In the genomic region with DNA sequence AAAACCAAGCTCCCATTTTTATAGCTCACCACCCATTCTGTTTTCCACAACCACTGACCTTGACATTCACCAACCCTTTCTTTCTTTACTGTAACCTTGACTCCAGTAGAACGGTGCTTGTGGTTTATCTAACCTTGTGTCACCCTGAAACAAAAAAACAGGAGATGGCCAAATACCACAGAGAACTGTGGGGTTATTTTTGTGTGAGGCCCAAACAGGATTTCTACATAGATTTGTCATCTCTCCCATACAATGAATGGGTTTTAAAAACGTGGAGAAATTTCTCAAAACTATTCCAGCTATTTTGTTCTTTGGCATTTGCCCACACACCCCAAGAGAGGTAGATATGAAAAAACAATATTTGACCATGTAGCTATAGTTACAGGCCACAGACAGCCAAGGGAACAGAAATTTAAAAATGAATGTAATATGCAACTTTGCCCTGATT, we compare ENCODE assay signal across 1 cellular context.
A peak's percentile ranks its signal among the peaks of the same experiment; 100 is the strongest.
TF ChIP-seq lines count a peak whose summit lies in the region.

No MANE protein-coding gene starts in this region.

TF ChIP-seq in HepG2, 621 proteins besides CTCF, POLR2A, EP300 and RAD21 (continued from another document and continues in another):
- 0 out of 2 replicates have a peak, but pooled peaks have one; percentile 32 for TF ChIP-seq CBFB (CRISPR knock-in tag; IDR thresholded peaks at IDR 0.05)
- TF ChIP-seq, protein P1, sequence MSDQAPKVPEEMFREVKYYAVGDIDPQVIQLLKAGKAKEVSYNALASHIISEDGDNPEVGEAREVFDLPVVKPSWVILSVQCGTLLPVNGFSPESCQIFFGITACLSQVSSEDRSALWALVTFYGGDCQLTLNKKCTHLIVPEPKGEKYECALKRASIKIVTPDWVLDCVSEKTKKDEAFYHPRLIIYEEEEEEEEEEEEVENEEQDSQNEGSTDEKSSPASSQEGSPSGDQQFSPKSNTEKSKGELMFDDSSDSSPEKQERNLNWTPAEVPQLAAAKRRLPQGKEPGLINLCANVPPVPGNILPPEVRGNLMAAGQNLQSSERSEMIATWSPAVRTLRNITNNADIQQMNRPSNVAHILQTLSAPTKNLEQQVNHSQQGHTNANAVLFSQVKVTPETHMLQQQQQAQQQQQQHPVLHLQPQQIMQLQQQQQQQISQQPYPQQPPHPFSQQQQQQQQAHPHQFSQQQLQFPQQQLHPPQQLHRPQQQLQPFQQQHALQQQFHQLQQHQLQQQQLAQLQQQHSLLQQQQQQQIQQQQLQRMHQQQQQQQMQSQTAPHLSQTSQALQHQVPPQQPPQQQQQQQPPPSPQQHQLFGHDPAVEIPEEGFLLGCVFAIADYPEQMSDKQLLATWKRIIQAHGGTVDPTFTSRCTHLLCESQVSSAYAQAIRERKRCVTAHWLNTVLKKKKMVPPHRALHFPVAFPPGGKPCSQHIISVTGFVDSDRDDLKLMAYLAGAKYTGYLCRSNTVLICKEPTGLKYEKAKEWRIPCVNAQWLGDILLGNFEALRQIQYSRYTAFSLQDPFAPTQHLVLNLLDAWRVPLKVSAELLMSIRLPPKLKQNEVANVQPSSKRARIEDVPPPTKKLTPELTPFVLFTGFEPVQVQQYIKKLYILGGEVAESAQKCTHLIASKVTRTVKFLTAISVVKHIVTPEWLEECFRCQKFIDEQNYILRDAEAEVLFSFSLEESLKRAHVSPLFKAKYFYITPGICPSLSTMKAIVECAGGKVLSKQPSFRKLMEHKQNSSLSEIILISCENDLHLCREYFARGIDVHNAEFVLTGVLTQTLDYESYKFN (CRISPR knock-in tag; conservative IDR thresholded peaks at IDR 0.05), result peak; percentile 36; the same call in 1 of the 2 replicates
- no peak for TF ChIP-seq FOXA1 (IDR thresholded peaks at IDR 0.05)
- peak; percentile 37; the same call in 1 of the 2 replicates for TF ChIP-seq FOXA1 (CRISPR knock-in tag; IDR thresholded peaks at IDR 0.05)
- TF ChIP-seq, protein P2, sequence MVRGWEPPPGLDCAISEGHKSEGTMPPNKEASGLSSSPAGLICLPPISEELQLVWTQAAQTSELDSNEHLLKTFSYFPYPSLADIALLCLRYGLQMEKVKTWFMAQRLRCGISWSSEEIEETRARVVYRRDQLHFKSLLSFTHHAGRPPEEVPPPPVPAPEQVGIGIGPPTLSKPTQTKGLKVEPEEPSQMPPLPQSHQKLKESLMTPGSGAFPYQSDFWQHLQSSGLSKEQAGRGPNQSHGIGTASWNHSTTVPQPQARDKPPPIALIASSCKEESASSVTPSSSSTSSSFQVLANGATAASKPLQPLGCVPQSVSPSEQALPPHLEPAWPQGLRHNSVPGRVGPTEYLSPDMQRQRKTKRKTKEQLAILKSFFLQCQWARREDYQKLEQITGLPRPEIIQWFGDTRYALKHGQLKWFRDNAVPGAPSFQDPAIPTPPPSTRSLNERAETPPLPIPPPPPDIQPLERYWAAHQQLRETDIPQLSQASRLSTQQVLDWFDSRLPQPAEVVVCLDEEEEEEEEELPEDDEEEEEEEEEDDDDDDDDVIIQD (CRISPR knock-in tag; IDR thresholded peaks at IDR 0.05; ENCODE audit: low read depth), result 0 out of 2 replicates have a peak, but pooled peaks have one; percentile 23
- TF ChIP-seq LCORL (IDR thresholded peaks at IDR 0.05), result 0 out of 2 replicates have a peak, but pooled peaks have one; percentile 15
- TF ChIP-seq LCORL (CRISPR knock-in tag; IDR thresholded peaks at IDR 0.05), result no peak
- TF ChIP-seq, protein P3, sequence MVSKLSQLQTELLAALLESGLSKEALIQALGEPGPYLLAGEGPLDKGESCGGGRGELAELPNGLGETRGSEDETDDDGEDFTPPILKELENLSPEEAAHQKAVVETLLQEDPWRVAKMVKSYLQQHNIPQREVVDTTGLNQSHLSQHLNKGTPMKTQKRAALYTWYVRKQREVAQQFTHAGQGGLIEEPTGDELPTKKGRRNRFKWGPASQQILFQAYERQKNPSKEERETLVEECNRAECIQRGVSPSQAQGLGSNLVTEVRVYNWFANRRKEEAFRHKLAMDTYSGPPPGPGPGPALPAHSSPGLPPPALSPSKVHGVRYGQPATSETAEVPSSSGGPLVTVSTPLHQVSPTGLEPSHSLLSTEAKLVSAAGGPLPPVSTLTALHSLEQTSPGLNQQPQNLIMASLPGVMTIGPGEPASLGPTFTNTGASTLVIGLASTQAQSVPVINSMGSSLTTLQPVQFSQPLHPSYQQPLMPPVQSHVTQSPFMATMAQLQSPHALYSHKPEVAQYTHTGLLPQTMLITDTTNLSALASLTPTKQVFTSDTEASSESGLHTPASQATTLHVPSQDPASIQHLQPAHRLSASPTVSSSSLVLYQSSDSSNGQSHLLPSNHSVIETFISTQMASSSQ (IDR thresholded peaks at IDR 0.05; ENCODE audit: low read depth), result no peak
- TF ChIP-seq, protein P3 (CRISPR knock-in tag; IDR thresholded peaks at IDR 0.05; ENCODE audit: borderline replicate concordance), result peak; percentile 59; the same call in 1 of the 2 replicates
- peak; percentile 77 for TF ChIP-seq FOXO1 (CRISPR knock-in tag; IDR thresholded peaks at IDR 0.05)
- peak; percentile 68 for TF ChIP-seq SKI (IDR thresholded peaks at IDR 0.05; ENCODE audit: partially characterized antibody)
- TF ChIP-seq TCF12 (IDR thresholded peaks at IDR 0.05), result no peak
- TF ChIP-seq TCF12 (CRISPR knock-in tag; IDR thresholded peaks at IDR 0.05), result no peak
- TF ChIP-seq FOXA3 (CRISPR knock-in tag; IDR thresholded peaks at IDR 0.05), result peak; percentile 41; the same call in 1 of the 2 replicates
- no peak for TF ChIP-seq FOXP1 (IDR thresholded peaks at IDR 0.05)
- peak; percentile 46 for TF ChIP-seq FOXP1 (CRISPR knock-in tag; IDR thresholded peaks at IDR 0.05)
- TF ChIP-seq BCL6 (CRISPR knock-in tag; IDR thresholded peaks at IDR 0.05), result peak; percentile 75
- TF ChIP-seq RXRB (CRISPR knock-in tag; IDR thresholded peaks at IDR 0.05; ENCODE audit: borderline replicate concordance), result peak; percentile 91
- TF ChIP-seq NR2F6 (IDR thresholded peaks at IDR 0.05), result peak; percentile 39
- TF ChIP-seq NR2F6 (CRISPR knock-in tag; IDR thresholded peaks at IDR 0.05), result peak; percentile 51
- TF ChIP-seq, protein P4, sequence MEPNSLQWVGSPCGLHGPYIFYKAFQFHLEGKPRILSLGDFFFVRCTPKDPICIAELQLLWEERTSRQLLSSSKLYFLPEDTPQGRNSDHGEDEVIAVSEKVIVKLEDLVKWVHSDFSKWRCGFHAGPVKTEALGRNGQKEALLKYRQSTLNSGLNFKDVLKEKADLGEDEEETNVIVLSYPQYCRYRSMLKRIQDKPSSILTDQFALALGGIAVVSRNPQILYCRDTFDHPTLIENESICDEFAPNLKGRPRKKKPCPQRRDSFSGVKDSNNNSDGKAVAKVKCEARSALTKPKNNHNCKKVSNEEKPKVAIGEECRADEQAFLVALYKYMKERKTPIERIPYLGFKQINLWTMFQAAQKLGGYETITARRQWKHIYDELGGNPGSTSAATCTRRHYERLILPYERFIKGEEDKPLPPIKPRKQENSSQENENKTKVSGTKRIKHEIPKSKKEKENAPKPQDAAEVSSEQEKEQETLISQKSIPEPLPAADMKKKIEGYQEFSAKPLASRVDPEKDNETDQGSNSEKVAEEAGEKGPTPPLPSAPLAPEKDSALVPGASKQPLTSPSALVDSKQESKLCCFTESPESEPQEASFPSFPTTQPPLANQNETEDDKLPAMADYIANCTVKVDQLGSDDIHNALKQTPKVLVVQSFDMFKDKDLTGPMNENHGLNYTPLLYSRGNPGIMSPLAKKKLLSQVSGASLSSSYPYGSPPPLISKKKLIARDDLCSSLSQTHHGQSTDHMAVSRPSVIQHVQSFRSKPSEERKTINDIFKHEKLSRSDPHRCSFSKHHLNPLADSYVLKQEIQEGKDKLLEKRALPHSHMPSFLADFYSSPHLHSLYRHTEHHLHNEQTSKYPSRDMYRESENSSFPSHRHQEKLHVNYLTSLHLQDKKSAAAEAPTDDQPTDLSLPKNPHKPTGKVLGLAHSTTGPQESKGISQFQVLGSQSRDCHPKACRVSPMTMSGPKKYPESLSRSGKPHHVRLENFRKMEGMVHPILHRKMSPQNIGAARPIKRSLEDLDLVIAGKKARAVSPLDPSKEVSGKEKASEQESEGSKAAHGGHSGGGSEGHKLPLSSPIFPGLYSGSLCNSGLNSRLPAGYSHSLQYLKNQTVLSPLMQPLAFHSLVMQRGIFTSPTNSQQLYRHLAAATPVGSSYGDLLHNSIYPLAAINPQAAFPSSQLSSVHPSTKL (CRISPR knock-in tag; IDR thresholded peaks at IDR 0.05), result peak; percentile 85
- TF ChIP-seq MED1 (CRISPR knock-in tag; IDR thresholded peaks at IDR 0.05), result peak; percentile 47; the same call in 1 of the 2 replicates
- TF ChIP-seq NR2F1 (CRISPR knock-in tag; IDR thresholded peaks at IDR 0.05), result peak in 1 of 2 experiments; percentile 29; a peak in 1 of 4 replicates
- 0 out of 2 replicates have a peak, but pooled peaks have one; percentile 24 for TF ChIP-seq NCOR1 (IDR thresholded peaks at IDR 0.05; ENCODE audit: borderline replicate concordance, low read length)
- TF ChIP-seq, protein P5, sequence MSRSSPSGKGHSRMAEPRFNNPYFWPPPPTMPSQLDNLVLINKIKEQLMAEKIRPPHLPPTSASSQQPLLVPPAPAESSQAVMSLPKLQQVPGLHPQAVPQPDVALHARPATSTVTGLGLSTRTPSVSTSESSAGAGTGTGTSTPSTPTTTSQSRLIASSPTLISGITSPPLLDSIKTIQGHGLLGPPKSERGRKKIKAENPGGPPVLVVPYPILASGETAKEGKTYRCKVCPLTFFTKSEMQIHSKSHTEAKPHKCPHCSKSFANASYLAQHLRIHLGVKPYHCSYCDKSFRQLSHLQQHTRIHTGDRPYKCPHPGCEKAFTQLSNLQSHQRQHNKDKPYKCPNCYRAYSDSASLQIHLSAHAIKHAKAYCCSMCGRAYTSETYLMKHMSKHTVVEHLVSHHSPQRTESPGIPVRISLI (CRISPR knock-in tag; IDR thresholded peaks at IDR 0.05; ENCODE audit: borderline replicate concordance), result peak; percentile 59; the same call in 1 of the 2 replicates
- TF ChIP-seq SOX6 (IDR thresholded peaks at IDR 0.05), result no peak
- TF ChIP-seq SOX6 (CRISPR knock-in tag; IDR thresholded peaks at IDR 0.05), result peak; percentile 88
- TF ChIP-seq, protein P6, sequence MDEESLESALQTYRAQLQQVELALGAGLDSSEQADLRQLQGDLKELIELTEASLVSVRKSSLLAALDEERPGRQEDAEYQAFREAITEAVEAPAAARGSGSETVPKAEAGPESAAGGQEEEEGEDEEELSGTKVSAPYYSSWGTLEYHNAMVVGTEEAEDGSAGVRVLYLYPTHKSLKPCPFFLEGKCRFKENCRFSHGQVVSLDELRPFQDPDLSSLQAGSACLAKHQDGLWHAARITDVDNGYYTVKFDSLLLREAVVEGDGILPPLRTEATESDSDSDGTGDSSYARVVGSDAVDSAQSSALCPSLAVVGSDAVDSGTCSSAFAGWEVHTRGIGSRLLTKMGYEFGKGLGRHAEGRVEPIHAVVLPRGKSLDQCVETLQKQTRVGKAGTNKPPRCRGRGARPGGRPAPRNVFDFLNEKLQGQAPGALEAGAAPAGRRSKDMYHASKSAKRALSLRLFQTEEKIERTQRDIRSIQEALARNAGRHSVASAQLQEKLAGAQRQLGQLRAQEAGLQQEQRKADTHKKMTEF (CRISPR knock-in tag; IDR thresholded peaks at IDR 0.05), result peak; percentile 30; the same call in 1 of the 2 replicates
- no peak for TF ChIP-seq SOX13 (IDR thresholded peaks at IDR 0.05)
- peak in 1 of 2 experiments; percentile 93; a peak in 2 of 4 replicates for TF ChIP-seq SOX13 (CRISPR knock-in tag; conservative IDR thresholded peaks at IDR 0.05 in 1 of 2, IDR thresholded peaks at IDR 0.05 in 1 of 2)
- TF ChIP-seq, protein P7, sequence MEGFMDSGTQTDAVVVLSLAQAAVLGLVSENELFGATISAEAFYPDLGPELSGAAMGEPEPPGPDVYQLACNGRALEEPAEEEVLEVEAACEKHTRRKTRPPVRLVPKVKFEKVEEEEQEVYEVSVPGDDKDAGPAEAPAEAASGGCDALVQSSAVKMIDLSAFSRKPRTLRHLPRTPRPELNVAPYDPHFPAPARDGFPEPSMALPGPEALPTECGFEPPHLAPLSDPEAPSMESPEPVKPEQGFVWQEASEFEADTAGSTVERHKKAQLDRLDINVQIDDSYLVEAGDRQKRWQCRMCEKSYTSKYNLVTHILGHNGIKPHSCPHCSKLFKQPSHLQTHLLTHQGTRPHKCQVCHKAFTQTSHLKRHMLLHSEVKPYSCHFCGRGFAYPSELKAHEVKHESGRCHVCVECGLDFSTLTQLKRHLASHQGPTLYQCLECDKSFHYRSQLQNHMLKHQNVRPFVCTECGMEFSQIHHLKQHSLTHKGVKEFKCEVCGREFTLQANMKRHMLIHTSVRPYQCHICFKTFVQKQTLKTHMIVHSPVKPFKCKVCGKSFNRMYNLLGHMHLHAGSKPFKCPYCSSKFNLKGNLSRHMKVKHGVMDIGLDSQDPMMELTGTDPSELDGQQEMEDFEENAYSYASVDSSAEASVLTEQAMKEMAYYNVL (CRISPR knock-in tag; IDR thresholded peaks at IDR 0.05; ENCODE audit: borderline replicate concordance), result peak; percentile 58; the same call in 1 of the 2 replicates
- TF ChIP-seq, protein P8, sequence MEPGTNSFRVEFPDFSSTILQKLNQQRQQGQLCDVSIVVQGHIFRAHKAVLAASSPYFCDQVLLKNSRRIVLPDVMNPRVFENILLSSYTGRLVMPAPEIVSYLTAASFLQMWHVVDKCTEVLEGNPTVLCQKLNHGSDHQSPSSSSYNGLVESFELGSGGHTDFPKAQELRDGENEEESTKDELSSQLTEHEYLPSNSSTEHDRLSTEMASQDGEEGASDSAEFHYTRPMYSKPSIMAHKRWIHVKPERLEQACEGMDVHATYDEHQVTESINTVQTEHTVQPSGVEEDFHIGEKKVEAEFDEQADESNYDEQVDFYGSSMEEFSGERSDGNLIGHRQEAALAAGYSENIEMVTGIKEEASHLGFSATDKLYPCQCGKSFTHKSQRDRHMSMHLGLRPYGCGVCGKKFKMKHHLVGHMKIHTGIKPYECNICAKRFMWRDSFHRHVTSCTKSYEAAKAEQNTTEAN (CRISPR knock-in tag; conservative IDR thresholded peaks at IDR 0.05), result no peak
- 0 out of 2 replicates have a peak, but pooled peaks have one; percentile 16 for TF ChIP-seq THAP11 (CRISPR knock-in tag; IDR thresholded peaks at IDR 0.05)
- TF ChIP-seq RFX1 (IDR thresholded peaks at IDR 0.05), result no peak
- TF ChIP-seq HNF4A (CRISPR knock-in tag; IDR thresholded peaks at IDR 0.05), result peak; percentile 55
